Comparison of ENCODE assay signal across 1 cellular context in the genomic region with DNA sequence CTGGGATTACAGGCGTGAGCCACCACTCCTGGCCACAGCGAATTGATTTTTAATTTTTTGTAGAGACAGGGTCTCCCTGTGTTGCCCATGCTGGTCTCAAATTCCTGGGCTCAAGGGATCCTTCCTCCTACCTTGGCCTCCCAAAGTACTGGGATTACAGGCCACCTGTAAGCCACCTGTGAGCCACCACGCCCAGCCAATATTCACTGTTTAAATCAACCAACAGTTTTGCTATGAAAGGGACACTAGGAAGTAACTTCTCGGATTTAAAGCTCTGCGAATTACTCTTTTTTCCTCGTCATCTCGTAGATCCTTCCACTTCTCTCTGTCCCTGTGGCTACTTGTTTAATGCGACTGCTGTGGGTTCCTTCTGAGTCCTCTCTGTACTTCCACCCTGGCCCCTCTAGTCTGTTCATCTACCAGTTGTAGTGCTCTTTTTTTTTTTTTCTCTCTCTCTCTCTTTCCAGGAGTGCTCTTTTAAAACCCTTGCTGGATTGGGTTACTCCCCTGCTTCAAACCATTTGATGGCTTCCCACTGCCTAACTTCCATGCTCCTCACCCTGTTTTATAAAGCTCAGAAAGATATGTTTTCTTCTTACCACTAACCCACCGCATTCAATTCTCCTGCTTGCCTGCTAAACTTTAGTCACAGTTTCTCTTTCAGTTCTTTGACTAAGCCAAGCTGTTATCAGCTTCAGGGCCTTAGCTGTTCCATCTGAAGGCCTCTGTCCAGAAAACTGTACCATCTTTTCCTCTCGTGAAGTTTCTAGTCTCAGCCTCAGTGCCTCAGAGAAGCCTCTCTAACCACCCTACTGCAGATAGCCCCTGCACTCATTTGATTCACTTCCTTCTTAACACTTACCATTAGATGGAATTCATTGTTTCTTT.
TF ChIP-seq lines count a peak whose summit lies in the region.

No MANE protein-coding gene starts in this region.

TF ChIP-seq in GM23338, 12 proteins besides CTCF, POLR2A, EP300 and RAD21:
- TF ChIP-seq, protein P1, sequence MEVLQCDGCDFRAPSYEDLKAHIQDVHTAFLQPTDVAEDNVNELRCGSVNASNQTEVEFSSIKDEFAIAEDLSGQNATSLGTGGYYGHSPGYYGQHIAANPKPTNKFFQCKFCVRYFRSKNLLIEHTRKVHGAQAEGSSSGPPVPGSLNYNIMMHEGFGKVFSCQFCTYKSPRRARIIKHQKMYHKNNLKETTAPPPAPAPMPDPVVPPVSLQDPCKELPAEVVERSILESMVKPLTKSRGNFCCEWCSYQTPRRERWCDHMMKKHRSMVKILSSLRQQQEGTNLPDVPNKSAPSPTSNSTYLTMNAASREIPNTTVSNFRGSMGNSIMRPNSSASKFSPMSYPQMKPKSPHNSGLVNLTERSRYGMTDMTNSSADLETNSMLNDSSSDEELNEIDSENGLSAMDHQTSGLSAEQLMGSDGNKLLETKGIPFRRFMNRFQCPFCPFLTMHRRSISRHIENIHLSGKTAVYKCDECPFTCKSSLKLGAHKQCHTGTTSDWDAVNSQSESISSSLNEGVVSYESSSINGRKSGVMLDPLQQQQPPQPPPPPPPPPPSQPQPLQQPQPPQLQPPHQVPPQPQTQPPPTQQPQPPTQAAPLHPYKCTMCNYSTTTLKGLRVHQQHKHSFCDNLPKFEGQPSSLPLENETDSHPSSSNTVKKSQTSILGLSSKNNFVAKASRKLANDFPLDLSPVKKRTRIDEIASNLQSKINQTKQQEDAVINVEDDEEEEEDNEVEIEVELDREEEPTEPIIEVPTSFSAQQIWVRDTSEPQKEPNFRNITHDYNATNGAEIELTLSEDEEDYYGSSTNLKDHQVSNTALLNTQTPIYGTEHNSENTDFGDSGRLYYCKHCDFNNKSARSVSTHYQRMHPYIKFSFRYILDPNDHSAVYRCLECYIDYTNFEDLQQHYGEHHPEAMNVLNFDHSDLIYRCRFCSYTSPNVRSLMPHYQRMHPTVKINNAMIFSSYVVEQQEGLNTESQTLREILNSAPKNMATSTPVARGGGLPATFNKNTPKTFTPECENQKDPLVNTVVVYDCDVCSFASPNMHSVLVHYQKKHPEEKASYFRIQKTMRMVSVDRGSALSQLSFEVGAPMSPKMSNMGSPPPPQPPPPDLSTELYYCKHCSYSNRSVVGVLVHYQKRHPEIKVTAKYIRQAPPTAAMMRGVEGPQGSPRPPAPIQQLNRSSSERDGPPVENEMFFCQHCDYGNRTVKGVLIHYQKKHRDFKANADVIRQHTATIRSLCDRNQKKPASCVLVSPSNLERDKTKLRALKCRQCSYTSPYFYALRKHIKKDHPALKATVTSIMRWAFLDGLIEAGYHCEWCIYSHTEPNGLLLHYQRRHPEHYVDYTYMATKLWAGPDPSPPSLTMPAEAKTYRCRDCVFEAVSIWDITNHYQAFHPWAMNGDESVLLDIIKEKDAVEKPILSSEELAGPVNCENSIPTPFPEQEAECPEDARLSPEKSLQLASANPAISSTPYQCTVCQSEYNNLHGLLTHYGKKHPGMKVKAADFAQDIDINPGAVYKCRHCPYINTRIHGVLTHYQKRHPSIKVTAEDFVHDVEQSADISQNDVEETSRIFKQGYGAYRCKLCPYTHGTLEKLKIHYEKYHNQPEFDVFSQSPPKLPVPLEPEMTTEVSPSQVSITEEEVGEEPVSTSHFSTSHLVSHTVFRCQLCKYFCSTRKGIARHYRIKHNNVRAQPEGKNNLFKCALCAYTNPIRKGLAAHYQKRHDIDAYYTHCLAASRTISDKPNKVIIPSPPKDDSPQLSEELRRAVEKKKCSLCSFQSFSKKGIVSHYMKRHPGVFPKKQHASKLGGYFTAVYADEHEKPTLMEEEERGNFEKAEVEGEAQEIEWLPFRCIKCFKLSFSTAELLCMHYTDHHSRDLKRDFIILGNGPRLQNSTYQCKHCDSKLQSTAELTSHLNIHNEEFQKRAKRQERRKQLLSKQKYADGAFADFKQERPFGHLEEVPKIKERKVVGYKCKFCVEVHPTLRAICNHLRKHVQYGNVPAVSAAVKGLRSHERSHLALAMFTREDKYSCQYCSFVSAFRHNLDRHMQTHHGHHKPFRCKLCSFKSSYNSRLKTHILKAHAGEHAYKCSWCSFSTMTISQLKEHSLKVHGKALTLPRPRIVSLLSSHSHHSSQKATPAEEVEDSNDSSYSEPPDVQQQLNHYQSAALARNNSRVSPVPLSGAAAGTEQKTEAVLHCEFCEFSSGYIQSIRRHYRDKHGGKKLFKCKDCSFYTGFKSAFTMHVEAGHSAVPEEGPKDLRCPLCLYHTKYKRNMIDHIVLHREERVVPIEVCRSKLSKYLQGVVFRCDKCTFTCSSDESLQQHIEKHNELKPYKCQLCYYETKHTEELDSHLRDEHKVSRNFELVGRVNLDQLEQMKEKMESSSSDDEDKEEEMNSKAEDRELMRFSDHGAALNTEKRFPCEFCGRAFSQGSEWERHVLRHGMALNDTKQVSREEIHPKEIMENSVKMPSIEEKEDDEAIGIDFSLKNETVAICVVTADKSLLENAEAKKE (CRISPR knock-in tag; IDR thresholded peaks at IDR 0.05): no peak
- TF ChIP-seq JUNB (IDR thresholded peaks at IDR 0.05; ENCODE audit: unreplicated experiment): no peak
- TF ChIP-seq POLR2AphosphoS5 (IDR thresholded peaks at IDR 0.05; ENCODE audit: low read depth): no peak
- no peak for TF ChIP-seq ZNF114 (CRISPR knock-in tag; IDR thresholded peaks at IDR 0.05)
